1 cellular context compared by ENCODE assay signal in the genomic region with DNA sequence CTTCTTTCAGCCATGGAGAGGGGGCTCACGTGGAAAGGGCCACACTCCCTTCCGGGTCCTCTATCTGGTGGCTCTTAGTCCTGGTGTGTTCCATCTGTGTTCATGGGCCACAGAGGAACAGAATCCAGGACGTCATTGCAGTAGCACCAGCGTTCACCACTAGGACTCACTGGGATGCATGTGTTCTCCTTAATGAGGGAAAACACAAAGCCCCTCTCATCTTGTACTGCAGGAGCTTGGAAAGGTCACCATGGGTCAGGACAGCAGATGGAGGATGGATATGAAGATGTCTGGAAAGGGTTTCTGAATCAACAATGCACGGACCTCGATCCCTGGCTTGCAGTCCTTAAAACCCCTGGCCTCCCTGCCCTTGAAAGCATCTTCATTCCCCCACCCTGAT.
A peak's percentile ranks its signal among the peaks of the same experiment; 100 is the strongest.
TF ChIP-seq lines count a peak whose summit lies in the region.

No MANE protein-coding gene starts in this region.

TF ChIP-seq in H1, 55 proteins besides CTCF, POLR2A, EP300 and RAD21:
- TF ChIP-seq FOSL1 (IDR thresholded peaks at IDR 0.05; ENCODE audit: insufficient read depth, low read depth, low read length) = no peak
- TF ChIP-seq, protein P1, sequence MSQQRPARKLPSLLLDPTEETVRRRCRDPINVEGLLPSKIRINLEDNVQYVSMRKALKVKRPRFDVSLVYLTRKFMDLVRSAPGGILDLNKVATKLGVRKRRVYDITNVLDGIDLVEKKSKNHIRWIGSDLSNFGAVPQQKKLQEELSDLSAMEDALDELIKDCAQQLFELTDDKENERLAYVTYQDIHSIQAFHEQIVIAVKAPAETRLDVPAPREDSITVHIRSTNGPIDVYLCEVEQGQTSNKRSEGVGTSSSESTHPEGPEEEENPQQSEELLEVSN (IDR thresholded peaks at IDR 0.05) = peak; percentile 83
- TF ChIP-seq, protein P2, sequence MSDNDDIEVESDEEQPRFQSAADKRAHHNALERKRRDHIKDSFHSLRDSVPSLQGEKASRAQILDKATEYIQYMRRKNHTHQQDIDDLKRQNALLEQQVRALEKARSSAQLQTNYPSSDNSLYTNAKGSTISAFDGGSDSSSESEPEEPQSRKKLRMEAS (IDR thresholded peaks at IDR 0.05) = peak; percentile 77
- no peak for TF ChIP-seq SIN3A (conservative IDR thresholded peaks at IDR 0.05 in 1 of 2, IDR thresholded peaks at IDR 0.05 in 1 of 2; ENCODE audit: low read depth in 1 of 2, low read length in 2 of 2)
- no peak for TF ChIP-seq BRCA1 (IDR thresholded peaks at IDR 0.05; ENCODE audit: low read depth, low read length)
- TF ChIP-seq, protein P3, sequence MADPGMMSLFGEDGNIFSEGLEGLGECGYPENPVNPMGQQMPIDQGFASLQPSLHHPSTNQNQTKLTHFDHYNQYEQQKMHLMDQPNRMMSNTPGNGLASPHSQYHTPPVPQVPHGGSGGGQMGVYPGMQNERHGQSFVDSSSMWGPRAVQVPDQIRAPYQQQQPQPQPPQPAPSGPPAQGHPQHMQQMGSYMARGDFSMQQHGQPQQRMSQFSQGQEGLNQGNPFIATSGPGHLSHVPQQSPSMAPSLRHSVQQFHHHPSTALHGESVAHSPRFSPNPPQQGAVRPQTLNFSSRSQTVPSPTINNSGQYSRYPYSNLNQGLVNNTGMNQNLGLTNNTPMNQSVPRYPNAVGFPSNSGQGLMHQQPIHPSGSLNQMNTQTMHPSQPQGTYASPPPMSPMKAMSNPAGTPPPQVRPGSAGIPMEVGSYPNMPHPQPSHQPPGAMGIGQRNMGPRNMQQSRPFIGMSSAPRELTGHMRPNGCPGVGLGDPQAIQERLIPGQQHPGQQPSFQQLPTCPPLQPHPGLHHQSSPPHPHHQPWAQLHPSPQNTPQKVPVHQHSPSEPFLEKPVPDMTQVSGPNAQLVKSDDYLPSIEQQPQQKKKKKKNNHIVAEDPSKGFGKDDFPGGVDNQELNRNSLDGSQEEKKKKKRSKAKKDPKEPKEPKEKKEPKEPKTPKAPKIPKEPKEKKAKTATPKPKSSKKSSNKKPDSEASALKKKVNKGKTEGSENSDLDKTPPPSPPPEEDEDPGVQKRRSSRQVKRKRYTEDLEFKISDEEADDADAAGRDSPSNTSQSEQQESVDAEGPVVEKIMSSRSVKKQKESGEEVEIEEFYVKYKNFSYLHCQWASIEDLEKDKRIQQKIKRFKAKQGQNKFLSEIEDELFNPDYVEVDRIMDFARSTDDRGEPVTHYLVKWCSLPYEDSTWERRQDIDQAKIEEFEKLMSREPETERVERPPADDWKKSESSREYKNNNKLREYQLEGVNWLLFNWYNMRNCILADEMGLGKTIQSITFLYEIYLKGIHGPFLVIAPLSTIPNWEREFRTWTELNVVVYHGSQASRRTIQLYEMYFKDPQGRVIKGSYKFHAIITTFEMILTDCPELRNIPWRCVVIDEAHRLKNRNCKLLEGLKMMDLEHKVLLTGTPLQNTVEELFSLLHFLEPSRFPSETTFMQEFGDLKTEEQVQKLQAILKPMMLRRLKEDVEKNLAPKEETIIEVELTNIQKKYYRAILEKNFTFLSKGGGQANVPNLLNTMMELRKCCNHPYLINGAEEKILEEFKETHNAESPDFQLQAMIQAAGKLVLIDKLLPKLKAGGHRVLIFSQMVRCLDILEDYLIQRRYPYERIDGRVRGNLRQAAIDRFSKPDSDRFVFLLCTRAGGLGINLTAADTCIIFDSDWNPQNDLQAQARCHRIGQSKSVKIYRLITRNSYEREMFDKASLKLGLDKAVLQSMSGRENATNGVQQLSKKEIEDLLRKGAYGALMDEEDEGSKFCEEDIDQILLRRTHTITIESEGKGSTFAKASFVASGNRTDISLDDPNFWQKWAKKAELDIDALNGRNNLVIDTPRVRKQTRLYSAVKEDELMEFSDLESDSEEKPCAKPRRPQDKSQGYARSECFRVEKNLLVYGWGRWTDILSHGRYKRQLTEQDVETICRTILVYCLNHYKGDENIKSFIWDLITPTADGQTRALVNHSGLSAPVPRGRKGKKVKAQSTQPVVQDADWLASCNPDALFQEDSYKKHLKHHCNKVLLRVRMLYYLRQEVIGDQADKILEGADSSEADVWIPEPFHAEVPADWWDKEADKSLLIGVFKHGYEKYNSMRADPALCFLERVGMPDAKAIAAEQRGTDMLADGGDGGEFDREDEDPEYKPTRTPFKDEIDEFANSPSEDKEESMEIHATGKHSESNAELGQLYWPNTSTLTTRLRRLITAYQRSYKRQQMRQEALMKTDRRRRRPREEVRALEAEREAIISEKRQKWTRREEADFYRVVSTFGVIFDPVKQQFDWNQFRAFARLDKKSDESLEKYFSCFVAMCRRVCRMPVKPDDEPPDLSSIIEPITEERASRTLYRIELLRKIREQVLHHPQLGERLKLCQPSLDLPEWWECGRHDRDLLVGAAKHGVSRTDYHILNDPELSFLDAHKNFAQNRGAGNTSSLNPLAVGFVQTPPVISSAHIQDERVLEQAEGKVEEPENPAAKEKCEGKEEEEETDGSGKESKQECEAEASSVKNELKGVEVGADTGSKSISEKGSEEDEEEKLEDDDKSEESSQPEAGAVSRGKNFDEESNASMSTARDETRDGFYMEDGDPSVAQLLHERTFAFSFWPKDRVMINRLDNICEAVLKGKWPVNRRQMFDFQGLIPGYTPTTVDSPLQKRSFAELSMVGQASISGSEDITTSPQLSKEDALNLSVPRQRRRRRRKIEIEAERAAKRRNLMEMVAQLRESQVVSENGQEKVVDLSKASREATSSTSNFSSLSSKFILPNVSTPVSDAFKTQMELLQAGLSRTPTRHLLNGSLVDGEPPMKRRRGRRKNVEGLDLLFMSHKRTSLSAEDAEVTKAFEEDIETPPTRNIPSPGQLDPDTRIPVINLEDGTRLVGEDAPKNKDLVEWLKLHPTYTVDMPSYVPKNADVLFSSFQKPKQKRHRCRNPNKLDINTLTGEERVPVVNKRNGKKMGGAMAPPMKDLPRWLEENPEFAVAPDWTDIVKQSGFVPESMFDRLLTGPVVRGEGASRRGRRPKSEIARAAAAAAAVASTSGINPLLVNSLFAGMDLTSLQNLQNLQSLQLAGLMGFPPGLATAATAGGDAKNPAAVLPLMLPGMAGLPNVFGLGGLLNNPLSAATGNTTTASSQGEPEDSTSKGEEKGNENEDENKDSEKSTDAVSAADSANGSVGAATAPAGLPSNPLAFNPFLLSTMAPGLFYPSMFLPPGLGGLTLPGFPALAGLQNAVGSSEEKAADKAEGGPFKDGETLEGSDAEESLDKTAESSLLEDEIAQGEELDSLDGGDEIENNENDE (IDR thresholded peaks at IDR 0.05; ENCODE audit: insufficient replicate concordance, low read length) = no peak
